Comparison of ENCODE assay signal across 1 cellular context in genomic region chr2:212484563-212485080, GRCh38.
TF ChIP-seq lines count a peak whose summit lies in the region.

No MANE protein-coding gene starts in this region.

TF ChIP-seq in GM23338, 12 proteins besides CTCF, POLR2A, EP300 and RAD21 (continued from another document):
- TF ChIP-seq ZNF462 (CRISPR knock-in tag; IDR thresholded peaks at IDR 0.05): no peak
